ENCODE assay signal across 8 cellular contexts in genomic region chr15:63502843-63503738, GRCh38. TPM values are rescaled to one million over a fixed set of nuclear protein-coding genes. Genes with fewer than 3 reads are reported as not detected.
DNase-seq lines count a peak whose midpoint lies in the region; ATAC-seq and TF ChIP-seq lines count a peak whose summit lies in the region.

No MANE protein-coding gene starts in this region.

- DNase-seq in RKO (ENCODE audit: low spot score) (peak; percentile 99), globus pallidus (ENCODE audit: low spot score) (peak; percentile 66), occipital lobe (lab: John Stamatoyannopoulos, UW) (peak; percentile 16), thyroid gland (peak; percentile 55 to 59), foreskin melanocyte (no peak)
- peak; percentile 90 for DNase-seq in activated effector memory CD4-positive, alpha-beta T cell treated with anti-CD3 and anti-CD28 coated beads, Interleukin-2, amount 50 U/mL, for 16 hours

- WGBS in thyroid gland, 2 donors, result 51 to 52% methylated on average over 34 of the region's 34 CpGs

- peak in 1 of 2 donors; percentile 14 for TF ChIP-seq POLR2A in thyroid gland (IDR thresholded peaks at IDR 0.05)

- peak overlapping the region; percentile 86 to 93 (median 86) for H3K27ac ChIP-seq in thyroid gland

- TF ChIP-seq CTCF in thyroid gland (IDR thresholded peaks at IDR 0.05), result no peak

- peaks cover 20 to 42% of the 10 kb centered on the region in 2 donors for H3K4me1 ChIP-seq in thyroid gland

- no peaks in the 10 kb centered on the region for H3K27me3 ChIP-seq in thyroid gland

- H3K4me3 ChIP-seq in thyroid gland (replicated peaks in 1 of 3), result peak overlapping the region in 1 of 3 donors; percentile 79

- H3K36me3 ChIP-seq in thyroid gland, result no peaks in the 10 kb centered on the region

- ATAC-seq in GM18870 (IDR thresholded peaks at IDR 0.05; ENCODE audit: unreplicated experiment), result peak; percentile 46
- peak; percentile 44 for ATAC-seq in HG03097 (IDR thresholded peaks at IDR 0.05; ENCODE audit: low FRiP score, unreplicated experiment)

- intact Hi-C loops in thyroid gland (cut with DNase I), result loop anchor here (5.0 to 10.0 kb wide), 2 partner anchors 52 to 94 kb away; partner anchors contain the start of gene FBXL22

- H3K9me3 ChIP-seq in thyroid gland, result no peaks in the 10 kb centered on the region

RNA-seq across cellular contexts. Expression of gene USP3, which starts 1.3 kb away (rescaled TPM):
- 86.4 TPM for total RNA-seq in occipital lobe
- total RNA-seq in thyroid gland, result 10 to 100 TPM; 42.9 to 82.2 (median 53.7) TPM
